ENCODE assay signal across 19 cellular contexts in the genomic region with DNA sequence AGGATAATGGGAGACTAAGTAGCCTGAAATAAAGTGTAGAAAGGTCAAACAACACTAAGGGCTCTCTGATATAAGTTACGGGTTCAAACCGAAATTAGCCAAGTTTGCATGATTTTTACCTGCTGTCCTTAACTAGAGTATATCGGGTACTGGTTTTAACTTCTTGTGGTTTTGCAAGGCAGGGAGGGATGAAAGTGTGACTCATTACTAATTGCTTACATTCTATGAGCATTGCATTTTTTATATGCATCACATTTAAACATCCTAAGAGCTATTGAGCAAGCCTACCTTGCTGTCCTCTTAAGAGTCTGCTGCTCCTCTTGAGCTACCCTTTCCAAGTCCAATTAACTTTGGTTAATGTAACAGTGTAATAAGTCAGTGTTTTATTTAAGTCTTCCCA.
A peak's percentile ranks its signal among the peaks of the same experiment; 100 is the strongest.
DNase-seq lines count a peak whose midpoint lies in the region; ATAC-seq and TF ChIP-seq lines count a peak whose summit lies in the region.
"Had no signal": no experiment of that assay in that cellular context is flagged by ENCODE, and none has a peak within 500 bp of the region (broad histone marks: within the 10 kb centered on the region; RNA-seq: fewer than 3 reads in every experiment).

No MANE protein-coding gene starts in this region.

- H3K36me3 Mint-ChIP-seq in GM23338 (ENCODE audit: low read depth) = no peaks in the 10 kb centered on the region
- no peaks in the 10 kb centered on the region for H3K36me3 Mint-ChIP-seq in stimulated activated memory B cell treated with anti-CD40 and anti-IgM and Interleukin-4, amounts not matched to agents 10 μg/mL and 1 μg/mL and 100 μg/mL, for 72 hours
- no peaks in the 10 kb centered on the region for H3K36me3 Mint-ChIP-seq in mesothelial cell of epicardium

- H3K4me2 ChIP-seq in GM23338 = no peak overlapping the region

- no peak overlapping the region for H3K27ac Mint-ChIP-seq in GM23338
- no peak overlapping the region for H3K27ac Mint-ChIP-seq in stimulated activated memory B cell treated with anti-CD40 and anti-IgM and Interleukin-4, amounts not matched to agents 10 μg/mL and 1 μg/mL and 100 μg/mL, for 72 hours
- H3K27ac Mint-ChIP-seq in mesothelial cell of epicardium = no peak overlapping the region
- H3K27ac Mint-ChIP-seq: T-helper 1 cell treated with Interleukin-12 subunit alpha and Interleukin-12 subunit beta and Interleukin-4 antibody, amounts not matched to agents 30 μg/mL and 1 μg/mL, for 36 hours had no signal

- no peak overlapping the region for H3K4me3 Mint-ChIP-seq in GM23338
- H3K4me3 Mint-ChIP-seq in stimulated activated memory B cell treated with anti-CD40 and anti-IgM and Interleukin-4, amounts not matched to agents 10 μg/mL and 1 μg/mL and 100 μg/mL, for 72 hours = no peak overlapping the region
- H3K4me3 Mint-ChIP-seq in mesothelial cell of epicardium = no peak overlapping the region
- H3K4me3 Mint-ChIP-seq: T-helper 1 cell treated with Interleukin-12 subunit alpha and Interleukin-12 subunit beta and Interleukin-4 antibody, amounts not matched to agents 30 μg/mL and 1 μg/mL, for 36 hours had no signal

- no peaks in the 10 kb centered on the region for H3K9me3 Mint-ChIP-seq in GM23338
- H3K9me3 Mint-ChIP-seq in stimulated activated memory B cell treated with anti-CD40 and anti-IgM and Interleukin-4, amounts not matched to agents 10 μg/mL and 1 μg/mL and 100 μg/mL, for 72 hours = peaks cover 6% of the 10 kb centered on the region
- no peaks in the 10 kb centered on the region for H3K9me3 Mint-ChIP-seq in mesothelial cell of epicardium

- no peaks in the 10 kb centered on the region for H3K27me3 ChIP-seq in GM23338 (ENCODE audit: insufficient read depth)
- H3K27me3 ChIP-seq: heart right ventricle, SJCRH30, testis had no signal

- no peaks in the 10 kb centered on the region for H3K4me1 ChIP-seq in GM23338 (ENCODE audit: insufficient read depth)
- H3K4me1 ChIP-seq: heart right ventricle, lower lobe of right lung, SJCRH30, testis had no signal

- H3F3A ChIP-seq in GM23338 (replicated peaks; ENCODE audit: low read depth) = no peaks in the 10 kb centered on the region

- no peaks in the 10 kb centered on the region for H3K79me2 ChIP-seq in GM23338 (replicated peaks; ENCODE audit: insufficient read depth)

- DNase-seq in GM23338 (ENCODE audit: low spot score) = no peak
- DNase-seq in MV-4-11 (lab: John Stamatoyannopoulos, UW) = peak; percentile 42
- DNase-seq in amniotic epithelial cell (ENCODE audit: low read depth) = peak; percentile 54
- peak; percentile 36 for DNase-seq in kidney tubule cell (ENCODE audit: low spot score)
- DNase-seq in NCI-H2029 (lab: John Stamatoyannopoulos, UW) = no peak
- DNase-seq in mesothelial cell of epicardium (ENCODE audit: low spot score in 2 of 2, unreplicated experiment in 2 of 2) = no peak
- DNase-seq: activated CD4-positive, alpha-beta T cell treated with anti-CD3 and anti-CD28 coated beads, Interleukin-2, amount 50 U/mL, for 48 hours; activated naive CD4-positive, alpha-beta T cell treated with Interleukin-2 at 50 U/mL for 16 hours; activated T-cell treated with anti-CD3 and anti-CD28 coated beads for 4 hours; effector CD8-positive, alpha-beta T cell; heart right ventricle; lower lobe of right lung; NCI-H1694 treated with DMSO at 0.1 percent for 48 hours; NCI-H446 treated with DMSO at 0.1 percent for 48 hours; occipital lobe; SJCRH30; testis had no signal

- H3K4me3 ChIP-seq in GM23338 = no peak overlapping the region
- H3K4me3 ChIP-seq: heart right ventricle, lower lobe of right lung, SJCRH30, testis had no signal

- no peak overlapping the region for H3K27ac ChIP-seq in GM23338 (ENCODE audit: low read depth)
- H3K27ac ChIP-seq: heart right ventricle, lower lobe of right lung, SJCRH30, testis had no signal

- TF ChIP-seq CTCF in GM23338 (conservative IDR thresholded peaks at IDR 0.05; ENCODE audit: low read depth in 2 of 2) (no peak), mesothelial cell of epicardium (IDR thresholded peaks at IDR 0.05; ENCODE audit: unreplicated experiment) (no peak)

- peak overlapping the region; percentile 44; the same call in 1 of the 2 replicates for H2AFZ ChIP-seq in GM23338

- no peaks in the 10 kb centered on the region for H3K36me3 ChIP-seq in GM23338 (ENCODE audit: insufficient read depth)
- H3K36me3 ChIP-seq: heart right ventricle, lower lobe of right lung, SJCRH30 had no signal

- no peaks in the 10 kb centered on the region for H3K4me1 Mint-ChIP-seq in GM23338
- no peaks in the 10 kb centered on the region for H3K4me1 Mint-ChIP-seq in stimulated activated memory B cell treated with anti-CD40 and anti-IgM and Interleukin-4, amounts not matched to agents 10 μg/mL and 1 μg/mL and 100 μg/mL, for 72 hours
- no peaks in the 10 kb centered on the region for H3K4me1 Mint-ChIP-seq in mesothelial cell of epicardium

- peaks cover 4% of the 10 kb centered on the region; the same call in 1 of the 2 replicates for H3K9me2 ChIP-seq in GM23338 (ENCODE audit: insufficient read depth)

- no peak for ATAC-seq in GM23338
- ATAC-seq in stimulated activated memory B cell treated with anti-CD40 and anti-IgM and Interleukin-4, amounts not matched to agents 10 μg/mL and 1 μg/mL and 100 μg/mL, for 72 hours = no peak
- ATAC-seq: heart right ventricle, lower lobe of right lung had no signal

- H3K27me3 Mint-ChIP-seq in GM23338 (ENCODE audit: insufficient read depth, low read depth, poor library complexity) (no peaks in the 10 kb centered on the region), mesothelial cell of epicardium (ENCODE audit: low read depth) (peaks cover 2% of the 10 kb centered on the region)
- no peaks in the 10 kb centered on the region for H3K27me3 Mint-ChIP-seq in stimulated activated memory B cell treated with anti-CD40 and anti-IgM and Interleukin-4, amounts not matched to agents 10 μg/mL and 1 μg/mL and 100 μg/mL, for 72 hours

- no peaks in the 10 kb centered on the region for H4K20me1 ChIP-seq in GM23338 (replicated peaks; ENCODE audit: insufficient read depth)

TF ChIP-seq in GM23338, 12 proteins besides CTCF, POLR2A, EP300 and RAD21 (continues in another document):
- TF ChIP-seq EZH2phosphoT487 (IDR thresholded peaks at IDR 0.05; ENCODE audit: unreplicated experiment) = no peak
- no peak for TF ChIP-seq ZNF114 (CRISPR knock-in tag; IDR thresholded peaks at IDR 0.05)
- no peak for TF ChIP-seq STAT1 (IDR thresholded peaks at IDR 0.05; ENCODE audit: unreplicated experiment)
- no peak for TF ChIP-seq EZH2 (IDR thresholded peaks at IDR 0.05; ENCODE audit: low read depth, unreplicated experiment)
- no peak for TF ChIP-seq ZNF331 (CRISPR knock-in tag; IDR thresholded peaks at IDR 0.05; ENCODE audit: low read depth)
- no peak for TF ChIP-seq JUNB (IDR thresholded peaks at IDR 0.05; ENCODE audit: unreplicated experiment)
- TF ChIP-seq POLR2AphosphoS5 (IDR thresholded peaks at IDR 0.05; ENCODE audit: low read depth) = no peak
- no peak for TF ChIP-seq NANOG (IDR thresholded peaks at IDR 0.05; ENCODE audit: borderline replicate concordance)
- TF ChIP-seq REST (IDR thresholded peaks at IDR 0.05; ENCODE audit: unreplicated experiment) = no peak
- TF ChIP-seq, protein P1, sequence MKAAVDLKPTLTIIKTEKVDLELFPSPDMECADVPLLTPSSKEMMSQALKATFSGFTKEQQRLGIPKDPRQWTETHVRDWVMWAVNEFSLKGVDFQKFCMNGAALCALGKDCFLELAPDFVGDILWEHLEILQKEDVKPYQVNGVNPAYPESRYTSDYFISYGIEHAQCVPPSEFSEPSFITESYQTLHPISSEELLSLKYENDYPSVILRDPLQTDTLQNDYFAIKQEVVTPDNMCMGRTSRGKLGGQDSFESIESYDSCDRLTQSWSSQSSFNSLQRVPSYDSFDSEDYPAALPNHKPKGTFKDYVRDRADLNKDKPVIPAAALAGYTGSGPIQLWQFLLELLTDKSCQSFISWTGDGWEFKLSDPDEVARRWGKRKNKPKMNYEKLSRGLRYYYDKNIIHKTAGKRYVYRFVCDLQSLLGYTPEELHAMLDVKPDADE (IDR thresholded peaks at IDR 0.05) = no peak

Comparison
In these comparisons a context has a peak if more than half of its experiments do, and no peak if none do; other contexts are left out.
1. DNase-seq: peak in MV-4-11 (single experiment), amniotic epithelial cell (single experiment) and kidney tubule cell (single experiment); none in GM23338 (single experiment), NCI-H2029 (single experiment) and mesothelial cell of epicardium (0 of 2).